8 cellular contexts compared by ENCODE assay signal in genomic region chr1:205488074-205488723, GRCh38. TPM values are rescaled to one million over a fixed set of nuclear protein-coding genes. Genes with fewer than 3 reads are reported as not detected.
DNase-seq lines count a peak whose midpoint lies in the region; ATAC-seq, FAIRE-seq and TF ChIP-seq lines count a peak whose summit lies in the region.

No MANE protein-coding gene starts in this region.

- no peaks in the 10 kb centered on the region for H3K36me3 Mint-ChIP-seq in T-helper 2 cell treated with Interferon-gamma antibody and Interleukin-4, amounts not matched to agents 5 μg/mL and 100 μg/mL, for 36 hours (ENCODE audit: low read depth)
- H3K36me3 Mint-ChIP-seq in stimulated activated effector memory CD8-positive, alpha-beta T cell treated with anti-CD3 and anti-CD28 coated beads, Interleukin-12 subunit alpha, Interleukin-12 subunit beta, amount 100 ng/mL, for 72 hours: no peaks in the 10 kb centered on the region

- H3K4me1 ChIP-seq in kidney (ENCODE audit: control insufficient read depth in 1 of 2, insufficient read depth in 1 of 2, low read depth in 1 of 2, low read length in 2 of 2): peaks cover 5 to 10% of the 10 kb centered on the region in 2 donors

- ATAC-seq in GM18907 (IDR thresholded peaks at IDR 0.05; ENCODE audit: unreplicated experiment): peak; percentile 47
- ATAC-seq in stimulated activated effector memory CD8-positive, alpha-beta T cell treated with anti-CD3 and anti-CD28 coated beads, Interleukin-12 subunit alpha, Interleukin-12 subunit beta, amount 100 ng/mL, for 72 hours: peak; percentile 75

- H3K4me3 Mint-ChIP-seq in T-helper 2 cell treated with Interferon-gamma antibody and Interleukin-4, amounts not matched to agents 5 μg/mL and 100 μg/mL, for 36 hours: no peak overlapping the region
- no peak overlapping the region for H3K4me3 Mint-ChIP-seq in stimulated activated effector memory CD8-positive, alpha-beta T cell treated with anti-CD3 and anti-CD28 coated beads, Interleukin-12 subunit alpha, Interleukin-12 subunit beta, amount 100 ng/mL, for 72 hours

- H3K27me3 Mint-ChIP-seq in T-helper 2 cell treated with Interferon-gamma antibody and Interleukin-4, amounts not matched to agents 5 μg/mL and 100 μg/mL, for 36 hours (ENCODE audit: low read depth): peaks cover 29% of the 10 kb centered on the region

- DNase-seq in AG09319 (ENCODE audit: extremely low read depth, low read depth): peak; percentile 12
- peak; percentile 51 to 69 for DNase-seq in NCI-H187 (lab: John Stamatoyannopoulos, UW)
- DNase-seq in T-helper 2 cell treated with Interferon-gamma antibody and Interleukin-4, amounts not matched to agents 5 μg/mL and 100 μg/mL, for 36 hours (ENCODE audit: low spot score): peak; percentile 21
- DNase-seq in central memory CD4-positive, alpha-beta T cell: peak; percentile 14
- no peak for DNase-seq in kidney
- DNase-seq in stimulated activated effector memory CD8-positive, alpha-beta T cell treated with anti-CD3 and anti-CD28 coated beads, Interleukin-12 subunit alpha, Interleukin-12 subunit beta, amount 100 ng/mL, for 72 hours (ENCODE audit: low spot score in 2 of 2): peak; percentile 47 to 69
- no peak for DNase-seq in posterior vena cava (ENCODE audit: low spot score)

- no peak overlapping the region for H3K27ac ChIP-seq in kidney (ENCODE audit: low read depth in 2 of 2, low read length in 2 of 2)

- no peak overlapping the region for H3K9ac ChIP-seq in kidney (ENCODE audit: low read length in 2 of 2)

- FAIRE-seq in kidney (lab: Jason Lieb, UNC): no peak

- H3K9me3 Mint-ChIP-seq in T-helper 2 cell treated with Interferon-gamma antibody and Interleukin-4, amounts not matched to agents 5 μg/mL and 100 μg/mL, for 36 hours: no peaks in the 10 kb centered on the region
- no peaks in the 10 kb centered on the region for H3K9me3 Mint-ChIP-seq in stimulated activated effector memory CD8-positive, alpha-beta T cell treated with anti-CD3 and anti-CD28 coated beads, Interleukin-12 subunit alpha, Interleukin-12 subunit beta, amount 100 ng/mL, for 72 hours

- H3K9me3 ChIP-seq in kidney (ENCODE audit: control insufficient read depth in 1 of 2, low read length in 2 of 2): no peaks in the 10 kb centered on the region

- H3K4me1 Mint-ChIP-seq in T-helper 2 cell treated with Interferon-gamma antibody and Interleukin-4, amounts not matched to agents 5 μg/mL and 100 μg/mL, for 36 hours (ENCODE audit: low read depth): peaks cover 7% of the 10 kb centered on the region
- peaks cover 36% of the 10 kb centered on the region for H3K4me1 Mint-ChIP-seq in stimulated activated effector memory CD8-positive, alpha-beta T cell treated with anti-CD3 and anti-CD28 coated beads, Interleukin-12 subunit alpha, Interleukin-12 subunit beta, amount 100 ng/mL, for 72 hours

- no peak overlapping the region for H3K27ac Mint-ChIP-seq in T-helper 2 cell treated with Interferon-gamma antibody and Interleukin-4, amounts not matched to agents 5 μg/mL and 100 μg/mL, for 36 hours
- H3K27ac Mint-ChIP-seq in stimulated activated effector memory CD8-positive, alpha-beta T cell treated with anti-CD3 and anti-CD28 coated beads, Interleukin-12 subunit alpha, Interleukin-12 subunit beta, amount 100 ng/mL, for 72 hours: no peak overlapping the region

- intact Hi-C loops in kidney (cut with DNase I): loop anchor here (5.0 to 10.0 kb wide), 3 partner anchors 39 to 91 kb away; no protein-coding TSS in a partner anchor
- intact Hi-C loops in posterior vena cava (cut with DNase I): loop anchor here in 1 of 2 donors (10.0 kb wide), 1 partner anchor 133 kb away; the partner anchor contains the start of gene KLHDC8A

- TF ChIP-seq CTCF in AG09319 (IDR thresholded peaks at IDR 0.05; ENCODE audit: low read depth, low read length) (peak; percentile 73), kidney (IDR thresholded peaks at IDR 0.05; ENCODE audit: borderline replicate concordance, extremely low read depth, insufficient read depth) (peak; percentile 85)

- no peak overlapping the region for H3K4me3 ChIP-seq in kidney (ENCODE audit: low read length in 2 of 2)

- no peaks in the 10 kb centered on the region for H3K36me3 ChIP-seq in kidney (ENCODE audit: control insufficient read depth in 1 of 2, insufficient read depth in 2 of 2, low read length in 2 of 2)

RNA-seq across cellular contexts. Expression of gene CDK18, which starts 16.3 kb away (rescaled TPM):
- total RNA-seq in kidney (25.7 TPM), posterior vena cava (1 to 10 TPM; 5.8 to 5.9 TPM)
- polyA plus RNA-seq in kidney (ENCODE audit: insufficient read depth, low read depth, low replicate concordance): 36.3 TPM

RNA-seq across cellular contexts. Expression of gene BLACAT1, which starts 32.4 kb away (rescaled TPM):
- total RNA-seq in kidney (4.3 TPM), posterior vena cava (not detected)
- polyA plus RNA-seq in kidney (ENCODE audit: insufficient read depth, low read depth, low replicate concordance): 0.37 TPM

Comparison
In these comparisons a context has a peak if more than half of its experiments do, and no peak if none do; other contexts are left out.
1. DNase-seq: peak in AG09319 (single experiment), NCI-H187 (2 of 2), T-helper 2 cell treated with Interferon-gamma antibody and Interleukin-4, amounts not matched to agents 5 μg/mL and 100 μg/mL, for 36 hours (single experiment), central memory CD4-positive, alpha-beta T cell (single experiment) and stimulated activated effector memory CD8-positive, alpha-beta T cell treated with anti-CD3 and anti-CD28 coated beads, Interleukin-12 subunit alpha, Interleukin-12 subunit beta, amount 100 ng/mL, for 72 hours (2 of 2); none in kidney (single experiment) and posterior vena cava (single experiment).